28 cellular contexts compared by ENCODE assay signal in the genomic region with DNA sequence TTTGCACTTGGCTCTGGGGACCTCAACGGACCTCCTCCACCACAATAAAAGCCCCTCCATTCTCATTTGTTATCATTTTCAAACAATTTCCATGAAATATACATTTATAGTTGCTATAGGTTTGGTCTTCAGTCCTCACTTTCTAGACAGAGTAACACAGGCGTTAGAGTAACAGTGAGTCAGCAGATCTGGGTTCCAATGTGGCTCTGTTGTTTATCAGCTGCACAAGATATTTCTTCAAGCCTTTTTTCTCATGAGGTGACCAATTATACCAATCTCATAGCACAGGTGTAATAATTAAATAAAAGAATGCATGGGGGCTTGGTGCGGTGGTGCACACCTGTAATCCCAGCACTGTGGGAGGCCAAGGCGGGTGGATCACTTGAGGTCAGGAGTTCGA.
"Had no signal": no experiment of that assay in that cellular context is flagged by ENCODE, and none has a peak within 500 bp of the region (broad histone marks: within the 10 kb centered on the region; RNA-seq: fewer than 3 reads in every experiment).

No MANE protein-coding gene starts in this region.

- H3K9me3 Mint-ChIP-seq: immature natural killer cell; naive thymus-derived CD8-positive, alpha-beta T cell; nephron progenitor cell; stimulated activated memory B cell treated with anti-CD40 and anti-IgM and Interleukin-4, amounts not matched to agents 10 μg/mL and 1 μg/mL and 100 μg/mL, for 72 hours had no signal

- H3K4me1 Mint-ChIP-seq: immature natural killer cell; naive thymus-derived CD8-positive, alpha-beta T cell; nephron progenitor cell; stimulated activated memory B cell treated with anti-CD40 and anti-IgM and Interleukin-4, amounts not matched to agents 10 μg/mL and 1 μg/mL and 100 μg/mL, for 72 hours had no signal

- H3K27me3 ChIP-seq: ovary, testis, upper lobe of left lung had no signal

- H3K4me3 Mint-ChIP-seq: immature natural killer cell; naive thymus-derived CD8-positive, alpha-beta T cell; nephron progenitor cell; stimulated activated memory B cell treated with anti-CD40 and anti-IgM and Interleukin-4, amounts not matched to agents 10 μg/mL and 1 μg/mL and 100 μg/mL, for 72 hours had no signal

- FAIRE-seq: endothelial cell of umbilical vein, frontal cortex, keratinocyte, urothelium cell line had no signal

- H3K4me3 ChIP-seq: coronary artery, esophagus squamous epithelium, lower lobe of right lung, ovary, psoas muscle, skin epidermis, spleen, testis, tibial artery, upper lobe of left lung had no signal

- DNase-seq: dermis blood vessel endothelial cell; effector memory CD4-positive, alpha-beta T cell; esophagus squamous epithelium; hypothalamus; immature natural killer cell; left ventricle myocardium superior; lower lobe of right lung; naive thymus-derived CD8-positive, alpha-beta T cell; nephron progenitor cell; occipital lobe; ovary; posterior cingulate gyrus; psoas muscle; right cardiac atrium; spleen; stimulated activated CD4-positive, alpha-beta T cell treated with anti-CD3 and anti-CD28 coated beads, Interleukin-4, amount 100 ng/mL, for 4 hours; stimulated activated naive CD8-positive, alpha-beta T cell treated with anti-CD3 and anti-CD28 coated beads, Interleukin-15, Interleukin-2, amounts not matched to agents 100 U/mL and 50 U/mL, for 24 hours; substantia nigra; testis; upper lobe of left lung had no signal

- H3K36me3 ChIP-seq: esophagus squamous epithelium, lower lobe of right lung, ovary, spleen, tibial artery, upper lobe of left lung had no signal

- H3K36me3 Mint-ChIP-seq: immature natural killer cell; naive thymus-derived CD8-positive, alpha-beta T cell; stimulated activated memory B cell treated with anti-CD40 and anti-IgM and Interleukin-4, amounts not matched to agents 10 μg/mL and 1 μg/mL and 100 μg/mL, for 72 hours had no signal

- H3K27ac Mint-ChIP-seq: immature natural killer cell; nephron progenitor cell; stimulated activated memory B cell treated with anti-CD40 and anti-IgM and Interleukin-4, amounts not matched to agents 10 μg/mL and 1 μg/mL and 100 μg/mL, for 72 hours had no signal

- H3K9me3 ChIP-seq: esophagus squamous epithelium, lower lobe of right lung, ovary, psoas muscle, spleen, testis, tibial artery, upper lobe of left lung had no signal

- H3K4me1 ChIP-seq: esophagus squamous epithelium, lower lobe of right lung, psoas muscle, spleen, testis, tibial artery, upper lobe of left lung had no signal

- ATAC-seq: left ventricle myocardium superior; lower lobe of right lung; naive thymus-derived CD8-positive, alpha-beta T cell; psoas muscle; right cardiac atrium; stimulated activated memory B cell treated with anti-CD40 and anti-IgM and Interleukin-4, amounts not matched to agents 10 μg/mL and 1 μg/mL and 100 μg/mL, for 72 hours; stimulated activated naive CD8-positive, alpha-beta T cell treated with anti-CD3 and anti-CD28 coated beads, Interleukin-15, Interleukin-2, amounts not matched to agents 100 U/mL and 50 U/mL, for 24 hours had no signal

- H3K27ac ChIP-seq: coronary artery, esophagus squamous epithelium, lower lobe of right lung, ovary, psoas muscle, skin epidermis, spleen, testis, tibial artery, upper lobe of left lung had no signal
